In the genomic region with DNA sequence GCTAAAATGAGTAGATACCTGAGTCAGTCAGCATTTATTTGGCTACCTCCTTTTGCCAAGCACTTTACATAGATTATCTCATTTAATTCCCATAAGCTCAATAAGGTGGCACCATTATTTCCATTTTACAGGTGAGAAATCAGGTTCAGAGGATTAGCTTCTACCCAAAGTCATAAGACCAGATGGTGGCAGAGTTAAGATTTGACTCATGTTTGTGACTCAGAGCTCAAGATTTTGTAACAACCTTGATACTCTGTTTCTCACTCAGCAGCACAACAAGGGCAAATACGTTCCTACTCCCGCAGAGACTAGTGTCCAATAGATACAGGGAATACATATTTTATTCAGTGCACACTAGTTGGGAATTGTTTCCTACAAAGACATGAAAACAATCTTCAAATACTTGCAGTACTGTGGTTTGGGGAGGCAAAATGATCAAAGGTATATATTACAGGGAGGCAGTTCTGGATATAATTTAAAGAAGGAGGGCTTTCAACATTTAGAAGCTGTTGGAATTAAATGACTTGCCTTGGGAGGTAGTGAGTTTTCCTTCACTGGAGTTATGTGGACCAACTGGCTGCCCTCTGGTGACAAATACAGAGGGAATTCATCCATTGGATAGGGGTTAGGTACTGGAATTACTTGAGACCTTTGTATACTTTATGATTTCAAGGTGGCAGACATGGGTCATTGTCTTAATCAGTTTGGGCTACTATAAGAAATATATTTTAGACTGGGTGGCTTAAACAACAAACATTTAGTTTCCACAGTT, we compare ENCODE assay signal across 9 cellular contexts. TPM values are rescaled to one million over a fixed set of nuclear protein-coding genes. Genes with fewer than 3 reads are reported as not detected.
DNase-seq lines count a peak whose midpoint lies in the region; TF ChIP-seq lines count a peak whose summit lies in the region.
"Had no signal": no experiment of that assay in that cellular context is flagged by ENCODE, and none has a peak within 500 bp of the region (broad histone marks: within the 10 kb centered on the region; RNA-seq: fewer than 3 reads in every experiment).

No MANE protein-coding gene starts in this region.

- peaks cover 39% of the 10 kb centered on the region for H3K36me3 ChIP-seq in adipocyte (ENCODE audit: control insufficient read depth, insufficient read depth, low read length, severe bottlenecking)
- H3K36me3 ChIP-seq in kidney epithelial cell (ENCODE audit: control insufficient read depth, insufficient read depth, low read length) = no peaks in the 10 kb centered on the region

- H3K27me3 Mint-ChIP-seq in CD14-positive monocyte (ENCODE audit: low read depth in 3 of 3) (no peaks in the 10 kb centered on the region), HFFc6 (ENCODE audit: insufficient read depth) (no peaks in the 10 kb centered on the region; the same call in 1 of the 2 replicates)

- H3K4me3 ChIP-seq in adipocyte (ENCODE audit: low read length) = peak overlapping the region; percentile 38
- no peak overlapping the region for H3K4me3 ChIP-seq in kidney epithelial cell (ENCODE audit: low read depth, low read length)

- H3K4me1 ChIP-seq in adipocyte (ENCODE audit: control insufficient read depth, insufficient read depth, low read length) = peaks cover 50% of the 10 kb centered on the region

- peak overlapping the region in 6 of 7 donors; percentile 37 to 89 (median 84) for H3K27ac Mint-ChIP-seq in CD14-positive monocyte
- H3K27ac Mint-ChIP-seq in HFFc6 = no peak overlapping the region

- H3K9me3 Mint-ChIP-seq in CD14-positive monocyte (peaks cover 0 to 4% (median 0%) of the 10 kb centered on the region in 7 donors), HFFc6 (no peaks in the 10 kb centered on the region)

- H3K4me1 Mint-ChIP-seq in CD14-positive monocyte (peaks cover 16% of the 10 kb centered on the region), HFFc6 (ENCODE audit: low read depth) (peaks cover 19% of the 10 kb centered on the region)

- H3K4me3 Mint-ChIP-seq in CD14-positive monocyte (peak overlapping the region in 1 of 2 donors; percentile 25), HFFc6 (peak overlapping the region; percentile 76)

- H3K36me3 Mint-ChIP-seq in CD14-positive monocyte (peaks cover 39 to 41% of the 10 kb centered on the region in 2 donors), HFFc6 (ENCODE audit: low read depth) (peaks cover 23% of the 10 kb centered on the region)

- H3K9me3 ChIP-seq in adipocyte (ENCODE audit: control insufficient read depth, low read length) = no peaks in the 10 kb centered on the region

- intact Hi-C loops in CD14-positive monocyte (cut with micrococcal nuclease) = loop anchor here (10.0 kb wide), 3 partner anchors 179 to 369 kb away; no protein-coding TSS in a partner anchor

- TF ChIP-seq CTCF in CD14-positive monocyte (IDR thresholded peaks at IDR 0.05) (no peak), HFFc6 (IDR thresholded peaks at IDR 0.05) (no peak), kidney epithelial cell (IDR thresholded peaks at IDR 0.05; ENCODE audit: insufficient read depth, low read length, poor library complexity, severe bottlenecking) (no peak)

- DNase-seq in CD14-positive monocyte (ENCODE audit: low spot score) (no peak), HFFc6 (peak; percentile 84), adipocyte (ENCODE audit: low read depth) (peak; percentile 83), kidney epithelial cell (ENCODE audit: low read depth) (peak; percentile 89), RPMI8226 (no peak), NCI-H2227 treated with DMSO at 0.1 percent for 48 hours (lab: John Stamatoyannopoulos, UW) (no peak), SHP77 treated with DMSO at 0.1 percent for 48 hours (lab: John Stamatoyannopoulos, UW) (no peak), COLO668 (lab: John Stamatoyannopoulos, UW; ENCODE audit: unreplicated experiment) (no peak)
- DNase-seq: activated T-cell treated with anti-CD3 and anti-CD28 coated beads, Interleukin-2, amount 50 U/mL, for 1 hour had no signal

- no peaks in the 10 kb centered on the region for H3K27me3 ChIP-seq in adipocyte (replicated peaks; ENCODE audit: control insufficient read depth, insufficient read depth, low read length)
- H3K27me3 ChIP-seq in kidney epithelial cell (ENCODE audit: control insufficient read depth, insufficient read depth, low read length) = no peaks in the 10 kb centered on the region

- H3K9ac ChIP-seq in adipocyte (ENCODE audit: low read length) = peak overlapping the region; percentile 44

RNA-seq across cellular contexts. Expression of gene LEPR, which starts 3.6 kb away (rescaled TPM):
- 1 to 10 TPM; 1.0 to 3.0 TPM for polyA plus RNA-seq in CD14-positive monocyte
- 10 to 100 TPM; 13.5 to 24.8 (median 15.4) TPM for total RNA-seq in HFFc6 (2021; fragmentation: NEBNext Ultra II Directional; extraction: Animal tissue kit (Norgen Biotek cat#: 25700))
- 10.2 and 11.6 TPM in 2 replicates for total RNA-seq in kidney epithelial cell

RNA-seq across cellular contexts. Expression of gene LEPROT, which starts 3.6 kb away (rescaled TPM):
- polyA plus RNA-seq in CD14-positive monocyte = 10 to 100 TPM; 74.7 to 75.0 TPM
- 100 to 1,000 TPM; 100 to 124 (median 108) TPM for total RNA-seq in HFFc6 (2021; fragmentation: NEBNext Ultra II Directional; extraction: Animal tissue kit (Norgen Biotek cat#: 25700))
- 59.6 and 67.9 TPM in 2 replicates for total RNA-seq in kidney epithelial cell

Comparison
In these comparisons a context has a peak if more than half of its experiments do, and no peak if none do; other contexts are left out.
1. DNase-seq: peak in HFFc6 (single experiment), adipocyte (single experiment) and kidney epithelial cell (single experiment); none in CD14-positive monocyte (single experiment), RPMI8226 (single experiment), NCI-H2227 treated with DMSO at 0.1 percent for 48 hours (single experiment), SHP77 treated with DMSO at 0.1 percent for 48 hours (single experiment) and COLO668 (single experiment).